In genomic region chr16:440627-441026, GRCh38 we compare ENCODE assay signal across 12 cellular contexts.
"Had no signal": no experiment of that assay in that cellular context is flagged by ENCODE, and none has a peak within 500 bp of the region (broad histone marks: within the 10 kb centered on the region; RNA-seq: fewer than 3 reads in every experiment).

No MANE protein-coding gene starts in this region.

- H3K27me3 ChIP-seq: brain microvascular endothelial cell, dorsolateral prefrontal cortex, testis had no signal

- ATAC-seq: naive thymus-derived CD8-positive, alpha-beta T cell; right cardiac atrium; stimulated activated naive CD8-positive, alpha-beta T cell treated with anti-CD3 and anti-CD28 coated beads, Interleukin-15, amount 100 ng/mL, for 72 hours; T-helper 17 cell had no signal

- H3K4me3 ChIP-seq: dorsolateral prefrontal cortex, testis had no signal

- H3K4me1 ChIP-seq: testis had no signal

- H3K9me3 ChIP-seq: testis had no signal

- H3K27ac ChIP-seq: brain microvascular endothelial cell, testis had no signal

- DNase-seq: activated CD4-positive, alpha-beta T cell treated with anti-CD3 and anti-CD28 coated beads for 4 hours; activated naive CD8-positive, alpha-beta T cell treated with anti-CD3 and anti-CD28 coated beads for 36 hours; brain microvascular endothelial cell; dorsolateral prefrontal cortex; islet precursor cell; naive thymus-derived CD8-positive, alpha-beta T cell; nucleus accumbens; stimulated activated CD4-positive, alpha-beta T cell treated with anti-CD3 and anti-CD28 coated beads, Interleukin-1b, Interleukin-23, amount 100 ng/mL, for 48 hours; stimulated activated naive CD8-positive, alpha-beta T cell treated with anti-CD3 and anti-CD28 coated beads, Interleukin-15, amount 100 ng/mL, for 72 hours; T-helper 17 cell; testis had no signal

- H3K36me3 ChIP-seq: brain microvascular endothelial cell had no signal
